Comparison of ENCODE assay signal across 15 cellular contexts in genomic region chr13:113452942-113453901, GRCh38. TPM values are rescaled to one million over a fixed set of nuclear protein-coding genes. Genes with fewer than 3 reads are reported as not detected.
A peak's percentile ranks its signal among the peaks of the same experiment; 100 is the strongest.
DNase-seq lines count a peak whose midpoint lies in the region; ATAC-seq and TF ChIP-seq lines count a peak whose summit lies in the region.
"Had no signal": no experiment of that assay in that cellular context is flagged by ENCODE, and none has a peak within 500 bp of the region (broad histone marks: within the 10 kb centered on the region; RNA-seq: fewer than 3 reads in every experiment).

Gene ADPRHL1, minus strand, starts transcription at chr13:113453488. Its CDS starts 51 bp downstream, at chr13:113453437.

- H3K9me3 Mint-ChIP-seq in WTC11 = 0 out of 2 replicates have a peak, but pooled peaks cover 3% of the 10 kb centered on the region
- H3K9me3 Mint-ChIP-seq: activated CD4-positive, alpha-beta T cell treated with anti-CD3 and anti-CD28 coated beads, Interleukin-2, amount 10 ng/mL, durations not matched to agents 24 days and 14 days; activated naive CD4-positive, alpha-beta T cell treated with anti-CD3 and anti-CD28 coated beads, Interleukin-2, amount 50 U/mL, for 24 hours; mesothelial cell of epicardium had no signal

- ATAC-seq in SK-N-SH treated with all-trans-retinoic acid at 6 μM for 48 hours (no peak; the same call in 2 of the 3 replicates), WTC11 (no peak), right cardiac atrium (peak; percentile 75 to 80)

- no peak within 1 kb of the TSS for H3K9ac ChIP-seq in SK-N-SH

- no peak for TF ChIP-seq POLR2A in transverse colon (IDR thresholded peaks at IDR 0.05)

- H3K4me1 ChIP-seq in SK-N-SH (ENCODE audit: control insufficient read depth in 1 of 2, insufficient read depth in 2 of 2, low read depth in 1 of 2, low read length in 1 of 2) (peaks cover 0 to 19% of the 10 kb centered on the region in 2 experiments; a peak in 3 of 4 replicates), right cardiac atrium (ENCODE audit: control insufficient read depth, insufficient read depth, low read length) (no peaks in the 10 kb centered on the region), transverse colon (peaks cover 0 to 9% (median 7%) of the 10 kb centered on the region in 4 donors), osteoblast (ENCODE audit: insufficient read depth, low read length) (peaks cover 7% of the 10 kb centered on the region)

- H3K4me1 Mint-ChIP-seq in WTC11 = peaks cover 5% of the 10 kb centered on the region; the same call in 1 of the 2 replicates
- H3K4me1 Mint-ChIP-seq: activated CD4-positive, alpha-beta T cell treated with anti-CD3 and anti-CD28 coated beads, Interleukin-2, amount 10 ng/mL, durations not matched to agents 24 days and 14 days; activated naive CD4-positive, alpha-beta T cell treated with anti-CD3 and anti-CD28 coated beads, Interleukin-2, amount 50 U/mL, for 24 hours; mesothelial cell of epicardium had no signal

- DNase-seq in SK-N-SH = peak; percentile 80
- DNase-seq in WTC11 (ENCODE audit: low spot score) = no peak
- DNase-seq in right cardiac atrium = peak; percentile 54 to 85 (median 78)
- no peak for DNase-seq in transverse colon
- no peak for DNase-seq in osteoblast (ENCODE audit: insufficient read length, low spot score, missing footprints)
- no peak for DNase-seq in brain microvascular endothelial cell
- DNase-seq in activated CD4-positive, alpha-beta T cell treated with anti-CD3 and anti-CD28 coated beads, Interleukin-2, amount 50 U/mL, for 4 hours = no peak
- DNase-seq: activated CD4-positive, alpha-beta T cell treated with anti-CD3 and anti-CD28 coated beads, Interleukin-2, amount 10 ng/mL, durations not matched to agents 24 days and 14 days; NCI-H226; SIG-M5 had no signal

- no peak for TF ChIP-seq RAD21 in SK-N-SH (IDR thresholded peaks at IDR 0.05; ENCODE audit: low read length)

- H2AFZ ChIP-seq in SK-N-SH (ENCODE audit: low read depth) = no peak within 1 kb of the TSS
- H2AFZ ChIP-seq in osteoblast (ENCODE audit: low read length) = no peak within 1 kb of the TSS
- H2AFZ ChIP-seq: hepatocyte had no signal

- TF ChIP-seq CTCF in SK-N-SH (IDR thresholded peaks at IDR 0.05) (no peak), WTC11 (IDR thresholded peaks at IDR 0.05) (no peak), transverse colon (IDR thresholded peaks at IDR 0.05) (no peak), osteoblast (IDR thresholded peaks at IDR 0.05; ENCODE audit: extremely low read depth, low read depth, low read length) (no peak), brain microvascular endothelial cell (IDR thresholded peaks at IDR 0.05; ENCODE audit: low read depth, low read length, missing control alignments) (no peak)

- no peak within 1 kb of the TSS for H3K4me3 Mint-ChIP-seq in WTC11
- H3K4me3 Mint-ChIP-seq: activated CD4-positive, alpha-beta T cell treated with anti-CD3 and anti-CD28 coated beads, Interleukin-2, amount 10 ng/mL, durations not matched to agents 24 days and 14 days; activated naive CD4-positive, alpha-beta T cell treated with anti-CD3 and anti-CD28 coated beads, Interleukin-2, amount 50 U/mL, for 24 hours; mesothelial cell of epicardium had no signal

- 89% methylated on average over 26 of the region's 45 CpGs for WGBS in SK-N-SH (ENCODE audit: low lambda C conversion rate)
- 58% methylated on average over 45 of the region's 45 CpGs for WGBS in right cardiac atrium
- WGBS in transverse colon (ENCODE audit: low coverage in 1 of 2), 2 donors = 40 to 86% methylated on average over 1 to 45 of the region's 45 CpGs

- no peak within 1 kb of the TSS for H3K4me2 ChIP-seq in SK-N-SH
- no peak within 1 kb of the TSS for H3K4me2 ChIP-seq in osteoblast (ENCODE audit: insufficient read depth, low read length)
- H3K4me2 ChIP-seq: hepatocyte, smooth muscle cell had no signal

- TF ChIP-seq EP300 in SK-N-SH (IDR thresholded peaks at IDR 0.05; ENCODE audit: borderline replicate concordance in 1 of 2, low read depth in 1 of 2, low read length in 1 of 2) = peak in 1 of 2 experiments; percentile 46; a peak in 1 of 4 replicates
- no peak for TF ChIP-seq EP300 in transverse colon (IDR thresholded peaks at IDR 0.05; ENCODE audit: low read depth)

- CTCF ChIA-PET in SK-N-SH (lab: Yijun Ruan, JAX) (interaction anchor here (0.6 to 9.0 kb wide), 7 partner anchors 12 to 125 kb away, joined by 3 to 128 read pairs (median 4); no protein-coding TSS in a partner anchor), WTC11 (lab: Charles Lee) (interaction anchor here (0.5 to 3.9 kb wide), 3 partner anchors 36 to 109 kb away, joined by 3 to 25 read pairs (median 17); partner anchors contain the start of gene DCUN1D2)

- peak within 1 kb of the TSS in 1 of 2 experiments; percentile 65; a peak in 2 of 4 replicates for H3K27ac ChIP-seq in SK-N-SH (ENCODE audit: low read depth in 2 of 2, low read length in 1 of 2)
- peak within 1 kb of the TSS; percentile 63 for H3K27ac ChIP-seq in right cardiac atrium (ENCODE audit: low read length)
- peak within 1 kb of the TSS; percentile 20 to 57 (median 54) for H3K27ac ChIP-seq in transverse colon
- H3K27ac ChIP-seq in osteoblast (ENCODE audit: low read depth, low read length) = no peak within 1 kb of the TSS
- H3K27ac ChIP-seq in brain microvascular endothelial cell = no peak within 1 kb of the TSS
- H3K27ac ChIP-seq: hepatocyte had no signal

- intact Hi-C loops in right cardiac atrium (cut with DNase I) (loop anchor here in 2 of 4 donors (5.0 to 10.0 kb wide), 2 partner anchors 51 to 112 kb away; no protein-coding TSS in a partner anchor), transverse colon (cut with DNase I; ENCODE audit: low total_unique reads) (no loop called here)

- H3K36me3 ChIP-seq in SK-N-SH (replicated peaks in 1 of 2; ENCODE audit: control insufficient read depth in 1 of 2, insufficient read depth in 2 of 2, low read length in 1 of 2) (peaks cover 17 to 46% of the 10 kb centered on the region in 2 experiments), transverse colon (peaks cover 0 to 12% (median 0%) of the 10 kb centered on the region in 4 donors), osteoblast (ENCODE audit: insufficient read depth, low read length) (peaks cover 15% of the 10 kb centered on the region), brain microvascular endothelial cell (replicated peaks) (peaks cover 7% of the 10 kb centered on the region)

- H3K9me3 ChIP-seq in SK-N-SH = no peaks in the 10 kb centered on the region
- H3K9me3 ChIP-seq in right cardiac atrium (ENCODE audit: control insufficient read depth, low read length) = no peaks in the 10 kb centered on the region
- no peaks in the 10 kb centered on the region for H3K9me3 ChIP-seq in transverse colon
- H3K9me3 ChIP-seq in osteoblast (ENCODE audit: low read depth, low read length) = no peaks in the 10 kb centered on the region

- H3K9me2 ChIP-seq in SK-N-SH = no peaks in the 10 kb centered on the region

- H3K4me3 ChIP-seq in SK-N-SH (ENCODE audit: low read depth in 2 of 2, low read length in 1 of 2) = no peak within 1 kb of the TSS
- H3K4me3 ChIP-seq in right cardiac atrium (ENCODE audit: low read length) = peak within 1 kb of the TSS; percentile 25
- no peak within 1 kb of the TSS for H3K4me3 ChIP-seq in transverse colon
- H3K4me3 ChIP-seq in osteoblast (ENCODE audit: insufficient read depth, low read length) = no peak within 1 kb of the TSS
- H3K4me3 ChIP-seq in brain microvascular endothelial cell (ENCODE audit: low read depth, low read length) = no peak within 1 kb of the TSS
- H3K4me3 ChIP-seq: hepatocyte, smooth muscle cell had no signal

- H3K27me3 Mint-ChIP-seq in WTC11 (ENCODE audit: low read depth) = no peaks in the 10 kb centered on the region
- H3K27me3 Mint-ChIP-seq: activated CD4-positive, alpha-beta T cell treated with anti-CD3 and anti-CD28 coated beads, Interleukin-2, amount 10 ng/mL, durations not matched to agents 24 days and 14 days; activated naive CD4-positive, alpha-beta T cell treated with anti-CD3 and anti-CD28 coated beads, Interleukin-2, amount 50 U/mL, for 24 hours had no signal

- H3K36me3 Mint-ChIP-seq in WTC11 = peaks cover 30% of the 10 kb centered on the region

- POLR2A ChIA-PET in SK-N-SH (lab: Yijun Ruan, JAX) = no interaction called here
- POLR2A ChIA-PET in WTC11 (lab: Charles Lee) = interaction anchor here (0.7 kb wide), 1 partner anchor 16 kb away, joined by 3 read pairs; no protein-coding TSS in a partner anchor

- H3K27ac Mint-ChIP-seq in WTC11 = peak within 1 kb of the TSS; percentile 80
- H3K27ac Mint-ChIP-seq: activated CD4-positive, alpha-beta T cell treated with anti-CD3 and anti-CD28 coated beads, Interleukin-2, amount 10 ng/mL, durations not matched to agents 24 days and 14 days; activated naive CD4-positive, alpha-beta T cell treated with anti-CD3 and anti-CD28 coated beads, Interleukin-2, amount 50 U/mL, for 24 hours; mesothelial cell of epicardium had no signal

- no peaks in the 10 kb centered on the region for H3F3A ChIP-seq in SK-N-SH (replicated peaks; ENCODE audit: insufficient read depth)

- H3K27me3 ChIP-seq in SK-N-SH (ENCODE audit: insufficient read depth) = no peaks in the 10 kb centered on the region
- no peaks in the 10 kb centered on the region for H3K27me3 ChIP-seq in right cardiac atrium (ENCODE audit: control insufficient read depth, insufficient read depth)
- H3K27me3 ChIP-seq in transverse colon = no peaks in the 10 kb centered on the region
- no peaks in the 10 kb centered on the region for H3K27me3 ChIP-seq in osteoblast (ENCODE audit: insufficient read depth, low read length)
- no peaks in the 10 kb centered on the region for H3K27me3 ChIP-seq in brain microvascular endothelial cell (replicated peaks)
- H3K27me3 ChIP-seq: hepatocyte had no signal

- H4K20me1 ChIP-seq in SK-N-SH (ENCODE audit: insufficient read depth) (no peaks in the 10 kb centered on the region), osteoblast (ENCODE audit: insufficient read depth, low read length) (no peaks in the 10 kb centered on the region)

- in situ Hi-C loops in transverse colon (cut with MboI; ENCODE audit: low pct_ligation_motif_present in 1 of 4, low pct_unique_long_range_greater_than_20kb in 1 of 4, low sequenced_read_pairs in 3 of 4) = no loop called here
- in situ Hi-C loops in brain microvascular endothelial cell (cut with HindIII; ENCODE audit: low pct_ligation_motif_present, low sequenced_read_pairs) = no loop called here

- no peaks in the 10 kb centered on the region for H3K79me2 ChIP-seq in SK-N-SH (ENCODE audit: insufficient read depth)
- no peaks in the 10 kb centered on the region for H3K79me2 ChIP-seq in osteoblast (ENCODE audit: insufficient read depth, low read length)
- H3K79me2 ChIP-seq: hepatocyte had no signal

TF ChIP-seq in SK-N-SH treated with all-trans-retinoic acid at 6 μM for 48 hours, 23 proteins besides CTCF, POLR2A, EP300 and RAD21 (continues in another document):
- TF ChIP-seq BACH2 (CRISPR knock-in tag; IDR thresholded peaks at IDR 0.05; ENCODE audit: borderline replicate concordance) = no peak
- no peak for TF ChIP-seq ESRRG (CRISPR knock-in tag; IDR thresholded peaks at IDR 0.05)

TF ChIP-seq in WTC11, 78 proteins besides CTCF, POLR2A, EP300 and RAD21 (continues in another document):
- TF ChIP-seq EMX1 (CRISPR knock-in tag; IDR thresholded peaks at IDR 0.05) = no peak

RNA-seq across cellular contexts. Expression of gene ADPRHL1, which starts in this region (rescaled TPM):
- 1.0 and 1.2 TPM in 2 replicates for polyA plus RNA-seq in SK-N-SH (2012; rRNA removed)
- polyA plus RNA-seq in SK-N-SH (2012; cell fraction: cytosol; rRNA removed) = 0.64 and 0.81 TPM in 2 replicates
- 4.6 and 4.9 TPM in 2 replicates for polyA plus RNA-seq in SK-N-SH (2012; cell fraction: nucleus; rRNA removed)
- total RNA-seq in WTC11 (2021) = 1.0 to 1.5 TPM (median 1.4 TPM) in 3 replicates
- total RNA-seq in right cardiac atrium = 100 to 1,000 TPM; 320 to 446 (median 375) TPM
- polyA plus RNA-seq in right cardiac atrium = 280 TPM
- 10 to 100 TPM in 1 of 4 donors, 1 to 10 TPM in 3; 4.1 to 10.2 (median 5.9) TPM for total RNA-seq in transverse colon
- total RNA-seq in osteoblast = 3.8 and 5.1 TPM in 2 replicates

Comparison
In these comparisons a context has a peak if more than half of its experiments do, and no peak if none do; other contexts are left out.
1. RNA of gene ADPRHL1 (total RNA-seq): 320 to 446 TPM in right cardiac atrium; 4.1 to 10.2 TPM in transverse colon, 3.8 to 5.1 TPM in osteoblast and 1.0 to 1.5 TPM in WTC11; every median in the first group is over 10 times any median in the second.
2. RNA of gene ADPRHL1 (polyA plus RNA-seq): 280 TPM in right cardiac atrium (single experiment); 0.64 to 4.9 TPM in SK-N-SH; every median in the first group is over 10 times any median in the second.
3. DNase-seq: peak in SK-N-SH (single experiment) and right cardiac atrium (3 of 3); none in WTC11 (single experiment), transverse colon (single experiment), osteoblast (single experiment), brain microvascular endothelial cell (single experiment) and activated CD4-positive, alpha-beta T cell treated with anti-CD3 and anti-CD28 coated beads, Interleukin-2, amount 50 U/mL, for 4 hours (0 of 2).
4. H3K27ac ChIP-seq: peak in right cardiac atrium (single experiment) and transverse colon (4 of 4); none in osteoblast (single experiment) and brain microvascular endothelial cell (single experiment).
5. ATAC-seq: peak in right cardiac atrium (2 of 2); none in SK-N-SH treated with all-trans-retinoic acid at 6 μM for 48 hours (single experiment) and WTC11 (single experiment).